ENCODE assay signal across 24 cellular contexts in genomic region chr15:98700501-98700900, GRCh38. TPM values are rescaled to one million over a fixed set of nuclear protein-coding genes. Genes with fewer than 3 reads are reported as not detected.
DNase-seq lines count a peak whose midpoint lies in the region; ATAC-seq, FAIRE-seq and TF ChIP-seq lines count a peak whose summit lies in the region.
"Had no signal": no experiment of that assay in that cellular context is flagged by ENCODE, and none has a peak within 500 bp of the region (broad histone marks: within the 10 kb centered on the region; RNA-seq: fewer than 3 reads in every experiment).

No MANE protein-coding gene starts in this region.

- H3K9me3 ChIP-seq in GM12878 (replicated peaks; ENCODE audit: control insufficient read depth, insufficient read depth, low read length) (no peaks in the 10 kb centered on the region), GM23248 (ENCODE audit: low read depth) (no peaks in the 10 kb centered on the region)
- H3K9me3 ChIP-seq: body of pancreas, esophagus muscularis mucosa, gastroesophageal sphincter, neutrophil, thoracic aorta had no signal

- H3K4me2 ChIP-seq in GM12878 (ENCODE audit: control insufficient read depth, insufficient read depth) (no peak overlapping the region), GM23248 (ENCODE audit: unreplicated experiment) (no peak overlapping the region)

- CTCF ChIA-PET in GM12878 (lab: Yijun Ruan, JAX): no interaction called here

- intact Hi-C loops in GM12878 (cut with micrococcal nuclease; ENCODE audit: unreplicated experiment): no loop called here

- no peaks in the 10 kb centered on the region for H3K36me3 ChIP-seq in GM12878 (ENCODE audit: control insufficient read depth in 2 of 2, insufficient read depth in 2 of 2, low read length in 1 of 2)
- no peaks in the 10 kb centered on the region for H3K36me3 ChIP-seq in GM23248 (ENCODE audit: low read depth)
- H3K36me3 ChIP-seq: esophagus muscularis mucosa, gastroesophageal sphincter, neutrophil, thoracic aorta had no signal

- WGBS in GM12878 (ENCODE audit: insufficient coverage, insufficient replicate concordance, low lambda C conversion rate, missing lambda C conversion rate): 29% methylated on average over 5 of the region's 5 CpGs
- WGBS in GM23248 (ENCODE audit: low coverage in 1 of 2, low lambda C conversion rate in 2 of 2, missing lambda C conversion rate in 2 of 2), 2 experiments: 85 to 86% methylated on average over 5 of the region's 5 CpGs

- H2AFZ ChIP-seq in GM12878 (ENCODE audit: control insufficient read depth, low read depth, low read length): no peak overlapping the region
- no peak overlapping the region for H2AFZ ChIP-seq in GM23248

- RAD21 ChIA-PET in GM12878 (lab: Charles Lee; ENCODE audit: unreplicated experiment): no interaction called here

- no TSS peak for BruUV-seq in GM12878 (replicated peaks; lab: Mats Ljungman, UMichigan)

- SMC1A ChIA-PET in GM12878 (lab: Charles Lee; ENCODE audit: uncharacterized antibody, unreplicated experiment): no interaction called here

- TF ChIP-seq CTCF in GM12878 (IDR thresholded peaks at IDR 0.05 in 2 of 3, conservative IDR thresholded peaks at IDR 0.05 in 1 of 3; ENCODE audit: control insufficient read depth in 2 of 3, extremely low read depth in 1 of 3, insufficient read depth in 1 of 3, low read depth in 3 of 3, low read length in 3 of 3): no peak

- H3K27ac ChIP-seq in GM12878 (ENCODE audit: control insufficient read depth, insufficient read depth): no peak overlapping the region
- H3K27ac ChIP-seq in GM23248: no peak overlapping the region
- H3K27ac ChIP-seq: body of pancreas, esophagus muscularis mucosa, gastroesophageal sphincter, neutrophil, thoracic aorta had no signal

- peak overlapping the region in 1 of 2 donors; percentile 32 for H3K27ac Mint-ChIP-seq in activated naive CD4-positive, alpha-beta T cell treated with anti-CD3 and anti-CD28 coated beads, Interleukin-2, amount 50 U/mL, for 72 hours
- H3K27ac Mint-ChIP-seq: activated CD8-positive, alpha-beta memory T cell treated with anti-CD3 and anti-CD28 coated beads, Interleukin-2, amount 10 ng/mL, durations not matched to agents 7 days and 5 days; activated naive CD4-positive, alpha-beta T cell treated with anti-CD3 and anti-CD28 coated beads, Interleukin-2, amount 10 ng/mL, durations not matched to agents 7 days and 5 days had no signal

- H3K36me3 Mint-ChIP-seq in activated naive CD4-positive, alpha-beta T cell treated with anti-CD3 and anti-CD28 coated beads, Interleukin-2, amount 50 U/mL, for 72 hours: no peaks in the 10 kb centered on the region
- H3K36me3 Mint-ChIP-seq: activated CD8-positive, alpha-beta memory T cell treated with anti-CD3 and anti-CD28 coated beads, Interleukin-2, amount 10 ng/mL, durations not matched to agents 7 days and 5 days; activated naive CD4-positive, alpha-beta T cell treated with anti-CD3 and anti-CD28 coated beads, Interleukin-2, amount 10 ng/mL, durations not matched to agents 7 days and 5 days had no signal

- no peaks in the 10 kb centered on the region for H3K9me2 ChIP-seq in GM23248 (ENCODE audit: insufficient read depth)

- H3K9ac ChIP-seq in GM12878 (ENCODE audit: control insufficient read depth, insufficient read depth, low read length) (no peak overlapping the region), GM23248 (no peak overlapping the region)

- no peak for TF ChIP-seq POLR2A in GM12878 (IDR thresholded peaks at IDR 0.05; ENCODE audit: low read depth, low read length)

- H3K79me2 ChIP-seq in GM12878 (ENCODE audit: control insufficient read depth, insufficient read depth, low read length) (no peaks in the 10 kb centered on the region), GM23248 (ENCODE audit: insufficient read depth) (peaks cover 100% of the 10 kb centered on the region)

- H3F3A ChIP-seq in GM23248 (ENCODE audit: insufficient read depth): no peaks in the 10 kb centered on the region

- no peak for DNase-seq in activated naive CD4-positive, alpha-beta T cell treated with anti-CD3 and anti-CD28 coated beads, Interleukin-2, amount 50 U/mL, for 72 hours (ENCODE audit: low spot score in 2 of 2)
- DNase-seq in activated naive CD4-positive, alpha-beta T cell treated with anti-CD3 and anti-CD28 coated beads, Interleukin-2, amount 50 U/mL, for 16 hours: no peak
- DNase-seq in NCI-H1694 treated with DMSO at 0.1 percent for 48 hours (lab: John Stamatoyannopoulos, UW): peak; percentile 8
- DNase-seq in GM12878 (ENCODE audit: low read depth, low spot score): no peak
- DNase-seq in stimulated activated naive CD8-positive, alpha-beta T cell treated with anti-CD3 and anti-CD28 coated beads, Interleukin-15, Interleukin-2, amounts not matched to agents 100 U/mL and 50 U/mL, for 24 hours: no peak
- DNase-seq in GM23248: no peak
- DNase-seq in GM19239 (ENCODE audit: insufficient read length, low spot score): no peak
- DNase-seq: activated CD8-positive, alpha-beta memory T cell treated with anti-CD3 and anti-CD28 coated beads, Interleukin-2, amount 10 ng/mL, durations not matched to agents 7 days and 5 days; activated naive CD4-positive, alpha-beta T cell treated with anti-CD3 and anti-CD28 coated beads, Interleukin-2, amount 10 ng/mL, durations not matched to agents 7 days and 5 days; body of pancreas; COR-L47; effector memory CD4-positive, alpha-beta T cell; KBM-7; NCI-H2029; PC-3; retina; stimulated activated CD4-positive, alpha-beta T cell treated with anti-CD3 and anti-CD28 coated beads, Interleukin-12 subunit alpha, Interleukin-12 subunit beta, amount 100 ng/mL, for 4 hours; T1000 had no signal

- H3K4me1 ChIP-seq in GM12878 (ENCODE audit: control insufficient read depth, insufficient read depth, low read length): no peaks in the 10 kb centered on the region
- H3K4me1 ChIP-seq in GM23248 (ENCODE audit: insufficient read depth): peaks cover 12% of the 10 kb centered on the region

- TF ChIP-seq RAD21 in GM12878 (IDR thresholded peaks at IDR 0.05; ENCODE audit: insufficient read depth, low read depth, low read length): no peak

- peak; percentile 27 to 57 for ATAC-seq in activated naive CD4-positive, alpha-beta T cell treated with anti-CD3 and anti-CD28 coated beads, Interleukin-2, amount 50 U/mL, for 72 hours
- peak; percentile 15; the same call in 2 of the 3 replicates for ATAC-seq in GM12878
- peak; percentile 30 for ATAC-seq in stimulated activated naive CD8-positive, alpha-beta T cell treated with anti-CD3 and anti-CD28 coated beads, Interleukin-15, Interleukin-2, amounts not matched to agents 100 U/mL and 50 U/mL, for 24 hours
- ATAC-seq: activated CD4-positive, CD25-positive, alpha-beta regulatory T cell treated with anti-CD3 and anti-CD28 coated beads, Interleukin-2, amount 50 U/mL, for 24 hours; activated CD8-positive, alpha-beta memory T cell treated with anti-CD3 and anti-CD28 coated beads, Interleukin-2, amount 10 ng/mL, durations not matched to agents 7 days and 5 days; body of pancreas; gastroesophageal sphincter; PC-3 had no signal

- POLR2A ChIA-PET in GM12878 (lab: Charles Lee): no interaction called here

- H3K9me3 Mint-ChIP-seq in activated naive CD4-positive, alpha-beta T cell treated with anti-CD3 and anti-CD28 coated beads, Interleukin-2, amount 50 U/mL, for 72 hours: no peaks in the 10 kb centered on the region
- H3K9me3 Mint-ChIP-seq: activated naive CD4-positive, alpha-beta T cell treated with anti-CD3 and anti-CD28 coated beads, Interleukin-2, amount 10 ng/mL, durations not matched to agents 7 days and 5 days; mesothelial cell of epicardium had no signal

- TF ChIP-seq EP300 in GM12878 (IDR thresholded peaks at IDR 0.05; ENCODE audit: borderline replicate concordance in 1 of 2, control insufficient read depth in 1 of 2, low read depth in 2 of 2, low read length in 2 of 2): no peak

- no peaks in the 10 kb centered on the region for H4K20me1 ChIP-seq in GM12878 (ENCODE audit: control insufficient read depth, insufficient read depth)
- peaks cover 31% of the 10 kb centered on the region; the same call in 1 of the 2 replicates for H4K20me1 ChIP-seq in GM23248 (ENCODE audit: insufficient read depth)

- no peaks in the 10 kb centered on the region for H3K27me3 ChIP-seq in GM12878 (replicated peaks in 1 of 2; ENCODE audit: control insufficient read depth in 2 of 2, insufficient read depth in 2 of 2, low read length in 1 of 2)
- H3K27me3 ChIP-seq in GM23248 (replicated peaks; ENCODE audit: insufficient read depth): no peaks in the 10 kb centered on the region
- H3K27me3 ChIP-seq: body of pancreas, esophagus muscularis mucosa, gastroesophageal sphincter, neutrophil had no signal

- in situ Hi-C loops in GM12878 (cut with MboI): no loop called here
- in situ Hi-C loops in GM23248 (cut with MboI): no loop called here

- H3K4me3 ChIP-seq in GM12878: no peak overlapping the region
- no peak overlapping the region for H3K4me3 ChIP-seq in GM23248
- H3K4me3 ChIP-seq: body of pancreas, esophagus muscularis mucosa, gastroesophageal sphincter, thoracic aorta had no signal

- no peak for FAIRE-seq in GM12878 (lab: Jason Lieb, UNC)
- FAIRE-seq in GM19239 (lab: Jason Lieb, UNC): no peak

RNA-seq across cellular contexts. Expression of gene IGF1R, which starts 52.2 kb away (rescaled TPM):
- 10 to 100 TPM; 35.6 to 39.4 TPM for total RNA-seq in activated naive CD4-positive, alpha-beta T cell treated with anti-CD3 and anti-CD28 coated beads, Interleukin-2, amount 50 U/mL, for 72 hours
- total RNA-seq in GM12878 (2013; cell fraction: nucleolus; rRNA removed): 55.4 and 58.6 TPM in 2 replicates
- total RNA-seq in GM12878 (2014; rRNA removed): 0.44 and 0.51 TPM in 2 replicates
- total RNA-seq in GM12878 (2014; rRNA removed; fragmentation: Illumina TruSeq; extraction: Trizol): 0.41 and 0.67 TPM in 2 replicates
- 0.72 and 1.1 TPM in 2 replicates for total RNA-seq in GM12878 (2021)
- 0.37 TPM for polyA plus RNA-seq in GM12878 (2011; ENCODE audit: low read depth)
- polyA plus RNA-seq in GM12878 (2011; rRNA removed): 2.1 and 2.7 TPM in 2 replicates
- 2.5 and 3.5 TPM in 2 replicates for polyA plus RNA-seq in GM12878 (2011; cell fraction: cytosol; rRNA removed)
- polyA plus RNA-seq in GM12878 (2011; cell fraction: nucleus; rRNA removed): 13.0 and 14.0 TPM in 2 replicates
- polyA plus RNA-seq in GM12878 (2012): 0.35 and 0.87 TPM in 2 replicates
- 0.51 and 3.1 TPM in 2 replicates for polyA plus RNA-seq in GM12878 (2014; fragmentation: Illumina TruSeq; extraction: Trizol)
- under 1 TPM; 0.03 to 0.11 TPM for polyA plus RNA-seq in GM12878 (2014; fragmentation: Nextera tagmentation; extraction: Ambion mirVana)
- polyA plus RNA-seq in GM12878 (2014; rRNA removed): 0.65 and 1.1 TPM in 2 replicates
- 1 to 10 TPM in 1 of 2 experiments, under 1 TPM in 1; 0.99 to 1.3 TPM for polyA plus RNA-seq in GM12878 (2016; fragmentation: Nextera tagmentation; extraction: Ambion mirVana)
- 8.0 and 13.2 TPM in 2 replicates for polyA minus RNA-seq in GM12878 (2011; rRNA and poly(A)+ RNA removed)
- polyA minus RNA-seq in GM12878 (2011; cell fraction: cytosol; rRNA and poly(A)+ RNA removed): 8.2 and 8.7 TPM in 2 replicates
- polyA minus RNA-seq in GM12878 (2011; cell fraction: nucleus; rRNA and poly(A)+ RNA removed): 16.1 and 21.9 TPM in 2 replicates
- total RNA-seq in GM23248 (2014; rRNA removed; shearing (Covaris generic)): 23.6 and 48.6 TPM in 2 replicates
- polyA plus RNA-seq in GM23248 (2016; fragmentation: Nextera tagmentation; extraction: Ambion mirVana): 22.0 and 26.5 TPM in 2 replicates
